ENCODE assay signal across 20 cellular contexts in genomic region chr13:79457390-79457789, GRCh38. TPM values are rescaled to one million over a fixed set of nuclear protein-coding genes. Genes with fewer than 3 reads are reported as not detected.
DNase-seq lines count a peak whose midpoint lies in the region; ATAC-seq, FAIRE-seq and TF ChIP-seq lines count a peak whose summit lies in the region.
"Had no signal": no experiment of that assay in that cellular context is flagged by ENCODE, and none has a peak within 500 bp of the region (broad histone marks: within the 10 kb centered on the region; RNA-seq: fewer than 3 reads in every experiment).

No MANE protein-coding gene starts in this region.

- CTCF ChIA-PET in CD4-positive, alpha-beta T cell (lab: Charles Lee) = interaction anchor here (1.0 to 1.8 kb wide), 2 partner anchors 30 to 34 kb away, joined by 3 to 4 read pairs; no protein-coding TSS in a partner anchor
- CTCF ChIA-PET in HepG2 (lab: Yijun Ruan, JAX; ENCODE audit: low intra/inter-chr PET ratio, low total read pairs) = no interaction called here

- BruUV-seq in HepG2 (replicated peaks; lab: Mats Ljungman, UMichigan) = no TSS peak

- in situ Hi-C loops in HepG2 (cut with HindIII; ENCODE audit: extremely low pct_ligation_motif_present, low pct_unique_long_range_greater_than_20kb) = no loop called here

- no peaks in the 10 kb centered on the region for H3K27me3 ChIP-seq in CD4-positive, alpha-beta T cell (ENCODE audit: control insufficient read depth, insufficient read depth, low read length)
- H3K27me3 ChIP-seq in thyroid gland (no peaks in the 10 kb centered on the region), HepG2 (ENCODE audit: control insufficient read depth in 1 of 2, insufficient read depth in 2 of 2, low read length in 2 of 2) (no peaks in the 10 kb centered on the region; a peak in 1 of 5 replicates)
- H3K27me3 ChIP-seq: foreskin keratinocyte, right atrium auricular region, vagina had no signal

- POLR2A ChIA-PET in CD4-positive, alpha-beta T cell (lab: Charles Lee) = interaction anchor here (1.5 kb wide), 1 partner anchor 24 kb away, joined by 3 read pairs; the partner anchor contains the start of gene NDFIP2
- POLR2A ChIA-PET in HepG2 (lab: Yijun Ruan, JAX) = no interaction called here

- peaks cover 68% of the 10 kb centered on the region for H3K4me1 Mint-ChIP-seq in T-helper 2 cell treated with Interferon-gamma antibody and Interleukin-4, amounts not matched to agents 5 μg/mL and 100 μg/mL, for 36 hours (ENCODE audit: low read depth)
- H3K4me1 Mint-ChIP-seq in CD4-positive, alpha-beta T cell (ENCODE audit: low read depth) = peaks cover 14% of the 10 kb centered on the region

- peak overlapping the region; percentile 85 for H3K27ac Mint-ChIP-seq in T-helper 2 cell treated with Interferon-gamma antibody and Interleukin-4, amounts not matched to agents 5 μg/mL and 100 μg/mL, for 36 hours
- H3K27ac Mint-ChIP-seq in CD4-positive, alpha-beta T cell = no peak overlapping the region
- H3K27ac Mint-ChIP-seq: CD8-positive, alpha-beta memory T cell had no signal

- peak overlapping the region; percentile 33 for H3K4me3 Mint-ChIP-seq in T-helper 2 cell treated with Interferon-gamma antibody and Interleukin-4, amounts not matched to agents 5 μg/mL and 100 μg/mL, for 36 hours
- H3K4me3 Mint-ChIP-seq in CD4-positive, alpha-beta T cell = no peak overlapping the region
- H3K4me3 Mint-ChIP-seq: CD8-positive, alpha-beta memory T cell had no signal

- TF ChIP-seq POLR2A in thyroid gland (IDR thresholded peaks at IDR 0.05) = no peak
- TF ChIP-seq POLR2A in HepG2 (IDR thresholded peaks at IDR 0.05; ENCODE audit: insufficient read depth in 1 of 2, low read depth in 2 of 2, low read length in 2 of 2) = no peak

- ATAC-seq in GM18511 (IDR thresholded peaks at IDR 0.05; ENCODE audit: unreplicated experiment) (peak; percentile 60), GM19035 (IDR thresholded peaks at IDR 0.05; ENCODE audit: unreplicated experiment) (peak; percentile 56), HG02763 (IDR thresholded peaks at IDR 0.05; ENCODE audit: unreplicated experiment) (peak; percentile 58), HepG2 (no peak), esophagus mucosa (no peak)
- ATAC-seq in CD4-positive, alpha-beta T cell (ENCODE audit: poor library complexity) = no peak
- ATAC-seq: left colon had no signal

- no peaks in the 10 kb centered on the region for H3K9me3 ChIP-seq in CD4-positive, alpha-beta T cell (ENCODE audit: control insufficient read depth, low read length)
- no peaks in the 10 kb centered on the region for H3K9me3 ChIP-seq in thyroid gland
- H3K9me3 ChIP-seq in HepG2 (ENCODE audit: low read length) = no peaks in the 10 kb centered on the region
- H3K9me3 ChIP-seq: right atrium auricular region, vagina had no signal

- H3K9ac ChIP-seq in HepG2 (ENCODE audit: insufficient read depth, low read depth, low read length) = no peak overlapping the region

- H3K79me2 ChIP-seq in HepG2 (ENCODE audit: insufficient read depth, low read length) = no peaks in the 10 kb centered on the region

- H3K4me1 ChIP-seq in thyroid gland (no peaks in the 10 kb centered on the region), HepG2 (ENCODE audit: insufficient read depth, low read length) (no peaks in the 10 kb centered on the region)
- H3K4me1 ChIP-seq: right atrium auricular region, vagina had no signal

- no peak for TF ChIP-seq EP300 in HepG2 (IDR thresholded peaks at IDR 0.05; ENCODE audit: low read depth in 2 of 2, low read length in 2 of 2)
- no peak for TF ChIP-seq EP300 in HepG2 (CRISPR knock-in tag; IDR thresholded peaks at IDR 0.05; ENCODE audit: borderline replicate concordance)

- H3K4me3 ChIP-seq in thyroid gland (replicated peaks in 1 of 3) (no peak overlapping the region), HepG2 (replicated peaks in 1 of 3; ENCODE audit: insufficient read depth in 1 of 3, low read depth in 2 of 3, low read length in 3 of 3) (no peak overlapping the region)
- H3K4me3 ChIP-seq: right atrium auricular region, SK-N-MC, vagina had no signal

- peaks cover 15% of the 10 kb centered on the region for H3K36me3 Mint-ChIP-seq in T-helper 2 cell treated with Interferon-gamma antibody and Interleukin-4, amounts not matched to agents 5 μg/mL and 100 μg/mL, for 36 hours (ENCODE audit: low read depth)
- no peaks in the 10 kb centered on the region for H3K36me3 Mint-ChIP-seq in CD4-positive, alpha-beta T cell (ENCODE audit: low read depth)
- H3K36me3 Mint-ChIP-seq: CD8-positive, alpha-beta memory T cell had no signal

- H4K20me1 ChIP-seq in HepG2 (ENCODE audit: insufficient read depth, low read length) = no peaks in the 10 kb centered on the region

- peaks cover 11% of the 10 kb centered on the region for H3K9me3 Mint-ChIP-seq in T-helper 2 cell treated with Interferon-gamma antibody and Interleukin-4, amounts not matched to agents 5 μg/mL and 100 μg/mL, for 36 hours
- H3K9me3 Mint-ChIP-seq in CD4-positive, alpha-beta T cell = no peaks in the 10 kb centered on the region
- H3K9me3 Mint-ChIP-seq: CD8-positive, alpha-beta memory T cell had no signal

- H2AFZ ChIP-seq in HepG2 (ENCODE audit: low read length) = no peak overlapping the region

- no peak overlapping the region for H3K4me2 ChIP-seq in HepG2 (ENCODE audit: low read depth, low read length)

- no peak for TF ChIP-seq RAD21 in HepG2 (CRISPR knock-in tag; IDR thresholded peaks at IDR 0.05)

- H3K27ac ChIP-seq in CD4-positive, alpha-beta T cell (ENCODE audit: low read depth, low read length) = no peak overlapping the region
- H3K27ac ChIP-seq in thyroid gland (no peak overlapping the region), HepG2 (ENCODE audit: extremely low read length, insufficient read depth, low read length) (no peak overlapping the region)
- H3K27ac ChIP-seq: foreskin keratinocyte, right atrium auricular region, SK-N-MC, vagina had no signal

- no peak for TF ChIP-seq CTCF in CD4-positive, alpha-beta T cell (IDR thresholded peaks at IDR 0.05)
- TF ChIP-seq CTCF in thyroid gland (IDR thresholded peaks at IDR 0.05) (no peak), HepG2 (CRISPR knock-in tag; IDR thresholded peaks at IDR 0.05) (no peak)

- H3K36me3 ChIP-seq in thyroid gland (no peaks in the 10 kb centered on the region), HepG2 (replicated peaks in 1 of 2; ENCODE audit: control insufficient read depth in 1 of 2, insufficient read depth in 2 of 2, low read length in 2 of 2) (no peaks in the 10 kb centered on the region)
- H3K36me3 ChIP-seq: right atrium auricular region, vagina had no signal

- 87 to 92% methylated on average over 1 of the region's 1 CpG for WGBS in thyroid gland, 2 donors
- WGBS in HepG2 (ENCODE audit: low lambda C conversion rate) = 0% methylated on average over 1 of the region's 1 CpG

- no peak for DNase-seq in T-helper 2 cell treated with Interferon-gamma antibody and Interleukin-4, amounts not matched to agents 5 μg/mL and 100 μg/mL, for 36 hours (ENCODE audit: low spot score)
- DNase-seq in CD4-positive, alpha-beta T cell = no peak
- DNase-seq in thyroid gland (no peak), HepG2 (ENCODE audit: low spot score) (no peak)
- DNase-seq: activated CD4-positive, alpha-beta T cell treated with anti-CD3 and anti-CD28 coated beads, Interleukin-2, amount 50 U/mL, for 48 hours; activated effector memory CD4-positive, alpha-beta T cell treated with anti-CD3 and anti-CD28 coated beads, Interleukin-2, amount 50 U/mL, for 16 hours; KBM-7; left colon; NCI-H1092 treated with DMSO at 0.1 percent for 48 hours; nucleus accumbens had no signal

- FAIRE-seq in HepG2 (lab: Jason Lieb, UNC) = no peak
- FAIRE-seq: colon had no signal

- H3K27me3 Mint-ChIP-seq in T-helper 2 cell treated with Interferon-gamma antibody and Interleukin-4, amounts not matched to agents 5 μg/mL and 100 μg/mL, for 36 hours (ENCODE audit: low read depth) = no peaks in the 10 kb centered on the region
- no peaks in the 10 kb centered on the region for H3K27me3 Mint-ChIP-seq in CD4-positive, alpha-beta T cell

- intact Hi-C loops in CD4-positive, alpha-beta T cell (cut with DNase I, micrococcal nuclease) = no loop called here
- intact Hi-C loops in thyroid gland (cut with DNase I) = no loop called here
- intact Hi-C loops in HepG2 (cut with micrococcal nuclease; ENCODE audit: unreplicated experiment) = no loop called here

RNA-seq across cellular contexts. Expression of gene NDFIP2, which starts 23.6 kb away (rescaled TPM):
- total RNA-seq in CD4-positive, alpha-beta T cell = 1 to 10 TPM; 3.2 to 3.4 TPM
- total RNA-seq in thyroid gland (10 to 100 TPM; 19.4 to 31.3 (median 23.7) TPM), HepG2 (2016; rRNA removed; fragmentation: Illumina TruSeq; extraction: Trizol) (32.0 and 32.6 TPM in 2 replicates), esophagus mucosa (110 TPM)
- total RNA-seq in HepG2 (2016; cell fraction: cytosol; rRNA removed; fragmentation: Illumina TruSeq; extraction: Trizol; ENCODE audit: low read depth) = 5.4 and 6.5 TPM in 2 replicates
- 32.5 and 33.8 TPM in 2 replicates for total RNA-seq in HepG2 (2016; cell fraction: insoluble cytoplasmic fraction; rRNA removed; fragmentation: Illumina TruSeq; extraction: Trizol)
- total RNA-seq in HepG2 (2016; cell fraction: membrane; rRNA removed; fragmentation: Illumina TruSeq; extraction: Trizol) = 11.7 and 12.3 TPM in 2 replicates
- total RNA-seq in HepG2 (2016; cell fraction: nucleus; rRNA removed; fragmentation: Illumina TruSeq; extraction: Trizol) = 28.6 and 29.3 TPM in 2 replicates
- polyA plus RNA-seq in HepG2 (2011; rRNA removed) = 22.8 and 23.2 TPM in 2 replicates
- polyA plus RNA-seq in HepG2 (2011; cell fraction: cytosol; rRNA removed) = 11.6 and 13.3 TPM in 2 replicates
- 5.7 and 6.8 TPM in 2 replicates for polyA plus RNA-seq in HepG2 (2011; cell fraction: nucleus; rRNA removed)
- polyA plus RNA-seq in HepG2 (2012) = 19.8 and 27.5 TPM in 2 replicates
- polyA plus RNA-seq in HepG2 (2016; cell fraction: cytosol; fragmentation: Illumina TruSeq; extraction: Trizol; ENCODE audit: low read depth) = 4.3 and 5.2 TPM in 2 replicates
- 27.0 and 28.4 TPM in 2 replicates for polyA plus RNA-seq in HepG2 (2016; cell fraction: insoluble cytoplasmic fraction; fragmentation: Illumina TruSeq; extraction: Trizol; ENCODE audit: low read depth)
- 9.5 TPM in 2 replicates for polyA plus RNA-seq in HepG2 (2016; cell fraction: membrane; fragmentation: Illumina TruSeq; extraction: Trizol; ENCODE audit: low read depth)
- polyA plus RNA-seq in HepG2 (2016; cell fraction: nucleus; fragmentation: Illumina TruSeq; extraction: Trizol; ENCODE audit: insufficient read depth, low read depth) = 31.9 and 33.1 TPM in 2 replicates
- polyA minus RNA-seq in HepG2 (2011; rRNA and poly(A)+ RNA removed; ENCODE audit: low replicate concordance) = 26.2 and 77.2 TPM in 2 replicates
- 21.9 and 24.7 TPM in 2 replicates for polyA minus RNA-seq in HepG2 (2011; cell fraction: cytosol; rRNA and poly(A)+ RNA removed)
- polyA minus RNA-seq in HepG2 (2011; cell fraction: nucleus; rRNA and poly(A)+ RNA removed) = 20.2 and 23.6 TPM in 2 replicates

RNA-seq across cellular contexts. Expression of gene RBM26, which starts 51.3 kb away (rescaled TPM):
- 10 to 100 TPM; 67.3 to 68.0 TPM for total RNA-seq in CD4-positive, alpha-beta T cell
- total RNA-seq in thyroid gland = 10 to 100 TPM; 54.7 to 67.5 (median 56.8) TPM
- total RNA-seq in HepG2 (2016; rRNA removed; fragmentation: Illumina TruSeq; extraction: Trizol) = 28.6 and 34.4 TPM in 2 replicates
- total RNA-seq in HepG2 (2016; cell fraction: cytosol; rRNA removed; fragmentation: Illumina TruSeq; extraction: Trizol; ENCODE audit: low read depth) = 8.0 and 10.1 TPM in 2 replicates
- 25.2 and 36.1 TPM in 2 replicates for total RNA-seq in HepG2 (2016; cell fraction: insoluble cytoplasmic fraction; rRNA removed; fragmentation: Illumina TruSeq; extraction: Trizol)
- 12.0 and 13.4 TPM in 2 replicates for total RNA-seq in HepG2 (2016; cell fraction: membrane; rRNA removed; fragmentation: Illumina TruSeq; extraction: Trizol)
- 75.3 and 77.9 TPM in 2 replicates for total RNA-seq in HepG2 (2016; cell fraction: nucleus; rRNA removed; fragmentation: Illumina TruSeq; extraction: Trizol)
- 16.1 and 19.4 TPM in 2 replicates for polyA plus RNA-seq in HepG2 (2011; rRNA removed)
- 4.3 and 5.8 TPM in 2 replicates for polyA plus RNA-seq in HepG2 (2011; cell fraction: cytosol; rRNA removed)
- polyA plus RNA-seq in HepG2 (2011; cell fraction: nucleus; rRNA removed) = 40.1 and 43.2 TPM in 2 replicates
- polyA plus RNA-seq in HepG2 (2012) = 18.6 and 26.4 TPM in 2 replicates
- 0.87 and 1.1 TPM in 2 replicates for polyA plus RNA-seq in HepG2 (2016; cell fraction: cytosol; fragmentation: Illumina TruSeq; extraction: Trizol; ENCODE audit: low read depth)
- 26.2 and 29.3 TPM in 2 replicates for polyA plus RNA-seq in HepG2 (2016; cell fraction: insoluble cytoplasmic fraction; fragmentation: Illumina TruSeq; extraction: Trizol; ENCODE audit: low read depth)
- polyA plus RNA-seq in HepG2 (2016; cell fraction: membrane; fragmentation: Illumina TruSeq; extraction: Trizol; ENCODE audit: low read depth) = 2.9 and 3.1 TPM in 2 replicates
- 91.7 and 94.4 TPM in 2 replicates for polyA plus RNA-seq in HepG2 (2016; cell fraction: nucleus; fragmentation: Illumina TruSeq; extraction: Trizol; ENCODE audit: insufficient read depth, low read depth)
- 23.1 and 34.2 TPM in 2 replicates for polyA minus RNA-seq in HepG2 (2011; rRNA and poly(A)+ RNA removed; ENCODE audit: low replicate concordance)
- 9.2 and 9.8 TPM in 2 replicates for polyA minus RNA-seq in HepG2 (2011; cell fraction: cytosol; rRNA and poly(A)+ RNA removed)
- polyA minus RNA-seq in HepG2 (2011; cell fraction: nucleus; rRNA and poly(A)+ RNA removed) = 111 and 119 TPM in 2 replicates
- total RNA-seq in esophagus mucosa = 21.0 TPM

Comparison
In these comparisons a context has a peak if more than half of its experiments do, and no peak if none do; other contexts are left out.
1. ATAC-seq: peak in GM18511 (single experiment), GM19035 (single experiment) and HG02763 (single experiment); none in CD4-positive, alpha-beta T cell (single experiment), HepG2 (single experiment) and esophagus mucosa (single experiment).